ENCODE assay signal across 25 cellular contexts in the genomic region with DNA sequence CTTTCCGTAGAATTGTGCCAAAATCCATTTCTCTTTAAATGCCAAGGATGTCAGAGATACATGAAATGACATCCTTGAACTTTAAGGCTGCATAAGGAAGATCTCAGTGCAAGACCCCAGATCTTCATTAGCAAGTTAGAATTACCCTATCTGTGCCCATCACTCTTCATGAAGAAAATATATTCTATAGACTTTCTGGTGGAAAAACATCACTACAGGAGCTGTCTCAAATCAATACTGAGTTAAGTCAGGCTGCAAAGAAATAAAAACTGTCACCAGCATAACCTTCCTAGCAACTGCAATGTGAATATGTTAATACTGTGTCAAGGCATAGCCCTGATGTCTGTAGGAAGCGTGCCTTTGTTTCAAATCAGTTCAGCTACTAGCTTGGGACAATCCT.
"Had no signal": no experiment of that assay in that cellular context is flagged by ENCODE, and none has a peak within 500 bp of the region (broad histone marks: within the 10 kb centered on the region; RNA-seq: fewer than 3 reads in every experiment).

No MANE protein-coding gene starts in this region.

- H3K4me1 ChIP-seq: foreskin keratinocyte, gastroesophageal sphincter, heart left ventricle, left lung, lower lobe of right lung had no signal

- H3K4me3 Mint-ChIP-seq: immature natural killer cell, mesothelial cell of epicardium, naive B cell had no signal

- H3K27me3 Mint-ChIP-seq: naive B cell had no signal

- H3K79me2 ChIP-seq: hepatocyte had no signal

- FAIRE-seq: colon, endothelial cell of umbilical vein, frontal cortex, islet of Langerhans, keratinocyte had no signal

- ATAC-seq: foreskin keratinocyte, gastroesophageal sphincter, heart left ventricle, left cardiac atrium, left lung, left ventricle myocardium superior, lower lobe of right lung, mucosa of descending colon had no signal

- H3K4me1 Mint-ChIP-seq: immature natural killer cell, mesothelial cell of epicardium, naive B cell had no signal

- H3K27ac ChIP-seq: coronary artery, dorsolateral prefrontal cortex, esophagus muscularis mucosa, foreskin keratinocyte, gastroesophageal sphincter, heart left ventricle, hepatocyte, left lung, lower lobe of right lung had no signal

- H2AFZ ChIP-seq: hepatocyte had no signal

- DNase-seq: dermis blood vessel endothelial cell; dorsolateral prefrontal cortex; effector CD4-positive, alpha-beta T cell; effector memory CD4-positive, alpha-beta T cell; foreskin keratinocyte; heart left ventricle; hypothalamus; immature natural killer cell; left cardiac atrium; left lung; left ventricle myocardium superior; lower lobe of right lung; mesenchymal stem cell; mucosa of descending colon; naive B cell had no signal

- H3K4me3 ChIP-seq: coronary artery, dorsolateral prefrontal cortex, esophagus muscularis mucosa, gastroesophageal sphincter, heart left ventricle, hepatocyte, left lung, lower lobe of right lung, mucosa of descending colon had no signal

- H3K4me2 ChIP-seq: hepatocyte had no signal

- H3K9me3 ChIP-seq: esophagus muscularis mucosa, gastroesophageal sphincter, lower lobe of right lung had no signal

- H3K27ac Mint-ChIP-seq: immature natural killer cell, mesothelial cell of epicardium, naive B cell had no signal

- H3K27me3 ChIP-seq: dorsolateral prefrontal cortex, esophagus muscularis mucosa, foreskin keratinocyte, gastroesophageal sphincter, heart left ventricle, hepatocyte, left lung had no signal

- H3K36me3 ChIP-seq: esophagus muscularis mucosa, left lung, lower lobe of right lung had no signal
